ENCODE assay signal across 8 cellular contexts in the genomic region with DNA sequence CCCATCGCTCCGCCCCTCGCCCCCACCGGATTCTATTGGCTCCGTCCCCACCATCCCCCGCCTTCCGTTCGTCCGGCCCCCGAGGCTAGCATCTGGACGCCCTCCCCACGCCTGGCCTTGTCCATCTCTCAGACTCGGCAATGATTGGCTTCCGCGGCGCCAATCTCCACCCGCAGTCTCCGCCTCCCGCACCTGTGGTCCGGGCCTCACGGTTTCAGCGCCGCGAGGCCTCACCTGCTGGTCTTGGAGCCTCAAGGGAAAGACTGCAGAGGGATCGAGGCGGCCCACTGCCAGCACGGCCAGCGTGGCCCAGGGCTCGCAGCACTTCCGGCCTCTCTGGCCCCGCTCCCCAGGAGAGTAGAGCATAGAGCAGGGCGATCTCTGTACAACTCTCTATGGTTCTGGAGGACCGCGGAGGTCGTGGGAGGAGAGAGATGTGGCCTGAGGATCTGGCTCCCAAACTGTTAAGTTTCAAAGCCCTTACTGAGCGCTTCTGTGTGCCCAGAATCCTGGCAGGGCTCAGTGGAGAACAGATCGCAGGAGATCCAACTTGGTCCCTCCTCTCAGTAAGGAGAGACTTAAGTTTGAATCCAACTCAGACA. TPM values are rescaled to one million over a fixed set of nuclear protein-coding genes. Genes with fewer than 3 reads are reported as not detected.
A peak's percentile ranks its signal among the peaks of the same experiment; 100 is the strongest.
DNase-seq lines count a peak whose midpoint lies in the region; ATAC-seq and TF ChIP-seq lines count a peak whose summit lies in the region.

A gene (minus strand): TSS at position 329 of the 602 bp plus-strand sequence. CDS start 543 bp downstream, outside the sequence.

- peak within 1 kb of the TSS; percentile 98 for H3K27ac ChIP-seq in GM23338 (ENCODE audit: low read depth)

- H3F3A ChIP-seq in GM23338 (replicated peaks; ENCODE audit: low read depth), result peaks cover 14% of the 10 kb centered on the region; the same call in 1 of the 2 replicates

- peak within 1 kb of the TSS; percentile 91; the same call in 1 of the 2 replicates for H2AFZ ChIP-seq in GM23338

- peak within 1 kb of the TSS; percentile 77 for H3K4me2 ChIP-seq in GM23338

- peaks cover 25% of the 10 kb centered on the region for H3K4me1 Mint-ChIP-seq in GM23338
- H3K4me1 Mint-ChIP-seq in type B pancreatic cell (ENCODE audit: unreplicated experiment), result peaks cover 27% of the 10 kb centered on the region

- no peaks in the 10 kb centered on the region for H3K9me2 ChIP-seq in GM23338 (ENCODE audit: insufficient read depth)

- H3K27me3 ChIP-seq in GM23338 (ENCODE audit: insufficient read depth), result no peaks in the 10 kb centered on the region

- H3K9ac ChIP-seq in ES-I3 (ENCODE audit: low read depth, low read length), result peak within 1 kb of the TSS; percentile 89

- peaks cover 12% of the 10 kb centered on the region; the same call in 1 of the 2 replicates for H3K36me3 ChIP-seq in ES-I3 (ENCODE audit: insufficient read depth, low read length)
- H3K36me3 ChIP-seq in GM23338 (ENCODE audit: insufficient read depth), result no peaks in the 10 kb centered on the region; the same call in 1 of the 2 replicates

- H3K27me3 Mint-ChIP-seq in GM23338 (ENCODE audit: insufficient read depth, low read depth, poor library complexity), result peaks cover 8% of the 10 kb centered on the region
- peaks cover 8% of the 10 kb centered on the region for H3K27me3 Mint-ChIP-seq in type B pancreatic cell

- peak within 1 kb of the TSS; percentile 58 for H3K4me3 ChIP-seq in GM23338

- TF ChIP-seq CTCF in GM23338 (conservative IDR thresholded peaks at IDR 0.05; ENCODE audit: low read depth in 2 of 2) (no peak), type B pancreatic cell (conservative IDR thresholded peaks at IDR 0.05) (no peak)

- H3K4me1 ChIP-seq in ES-I3 (ENCODE audit: insufficient read depth, low read length) (peaks cover 4% of the 10 kb centered on the region; the same call in 1 of the 2 replicates), GM23338 (ENCODE audit: insufficient read depth) (peaks cover 14% of the 10 kb centered on the region; the same call in 1 of the 2 replicates)

- H3K4me3 Mint-ChIP-seq in GM23338, result peak within 1 kb of the TSS; percentile 96
- peak within 1 kb of the TSS; percentile 96 for H3K4me3 Mint-ChIP-seq in type B pancreatic cell

- peak; percentile 84 for ATAC-seq in GM23338

- no peaks in the 10 kb centered on the region for H4K20me1 ChIP-seq in GM23338 (replicated peaks; ENCODE audit: insufficient read depth)

- H3K36me3 Mint-ChIP-seq in GM23338 (ENCODE audit: low read depth), result peaks cover 13% of the 10 kb centered on the region
- H3K36me3 Mint-ChIP-seq in type B pancreatic cell, result no peaks in the 10 kb centered on the region

- DNase-seq in GM23338 (ENCODE audit: low spot score) (peak; percentile 100), Kasumi-1 (lab: John Stamatoyannopoulos, UW) (peak; percentile 90 to 91), RKO (ENCODE audit: low spot score) (peak; percentile 97), germinal center (ENCODE audit: low spot score) (peak; percentile 95), nucleus accumbens (lab: John Stamatoyannopoulos, UW) (peak in 55 of 56 donors; percentile 54 to 93 (median 87)), type B pancreatic cell (ENCODE audit: extremely low spot score, unreplicated experiment) (peak; percentile 96)
- peak; percentile 82 for DNase-seq in activated naive CD4-positive, alpha-beta T cell treated with Interleukin-2 at 50 U/mL for 16 hours

- H3K27ac Mint-ChIP-seq in GM23338, result peak within 1 kb of the TSS; percentile 98
- peak within 1 kb of the TSS; percentile 95 for H3K27ac Mint-ChIP-seq in type B pancreatic cell

- peaks cover 5% of the 10 kb centered on the region; the same call in 1 of the 2 replicates for H3K79me2 ChIP-seq in GM23338 (replicated peaks; ENCODE audit: insufficient read depth)

- H3K9me3 Mint-ChIP-seq in GM23338 (no peaks in the 10 kb centered on the region; the same call in 2 of the 3 replicates), type B pancreatic cell (no peaks in the 10 kb centered on the region)

- no peaks in the 10 kb centered on the region for H3K9me3 ChIP-seq in ES-I3 (ENCODE audit: control insufficient read depth, insufficient read depth, low read length)

TF ChIP-seq in GM23338, 12 proteins besides CTCF, POLR2A, EP300 and RAD21:
- TF ChIP-seq, protein P1, sequence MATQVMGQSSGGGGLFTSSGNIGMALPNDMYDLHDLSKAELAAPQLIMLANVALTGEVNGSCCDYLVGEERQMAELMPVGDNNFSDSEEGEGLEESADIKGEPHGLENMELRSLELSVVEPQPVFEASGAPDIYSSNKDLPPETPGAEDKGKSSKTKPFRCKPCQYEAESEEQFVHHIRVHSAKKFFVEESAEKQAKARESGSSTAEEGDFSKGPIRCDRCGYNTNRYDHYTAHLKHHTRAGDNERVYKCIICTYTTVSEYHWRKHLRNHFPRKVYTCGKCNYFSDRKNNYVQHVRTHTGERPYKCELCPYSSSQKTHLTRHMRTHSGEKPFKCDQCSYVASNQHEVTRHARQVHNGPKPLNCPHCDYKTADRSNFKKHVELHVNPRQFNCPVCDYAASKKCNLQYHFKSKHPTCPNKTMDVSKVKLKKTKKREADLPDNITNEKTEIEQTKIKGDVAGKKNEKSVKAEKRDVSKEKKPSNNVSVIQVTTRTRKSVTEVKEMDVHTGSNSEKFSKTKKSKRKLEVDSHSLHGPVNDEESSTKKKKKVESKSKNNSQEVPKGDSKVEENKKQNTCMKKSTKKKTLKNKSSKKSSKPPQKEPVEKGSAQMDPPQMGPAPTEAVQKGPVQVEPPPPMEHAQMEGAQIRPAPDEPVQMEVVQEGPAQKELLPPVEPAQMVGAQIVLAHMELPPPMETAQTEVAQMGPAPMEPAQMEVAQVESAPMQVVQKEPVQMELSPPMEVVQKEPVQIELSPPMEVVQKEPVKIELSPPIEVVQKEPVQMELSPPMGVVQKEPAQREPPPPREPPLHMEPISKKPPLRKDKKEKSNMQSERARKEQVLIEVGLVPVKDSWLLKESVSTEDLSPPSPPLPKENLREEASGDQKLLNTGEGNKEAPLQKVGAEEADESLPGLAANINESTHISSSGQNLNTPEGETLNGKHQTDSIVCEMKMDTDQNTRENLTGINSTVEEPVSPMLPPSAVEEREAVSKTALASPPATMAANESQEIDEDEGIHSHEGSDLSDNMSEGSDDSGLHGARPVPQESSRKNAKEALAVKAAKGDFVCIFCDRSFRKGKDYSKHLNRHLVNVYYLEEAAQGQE (IDR thresholded peaks at IDR 0.05; ENCODE audit: unreplicated experiment), result no peak
- TF ChIP-seq POLR2AphosphoS5 (IDR thresholded peaks at IDR 0.05; ENCODE audit: low read depth) (peak; percentile 89), EZH2 (IDR thresholded peaks at IDR 0.05; ENCODE audit: low read depth, unreplicated experiment) (no peak), ZNF331 (CRISPR knock-in tag; IDR thresholded peaks at IDR 0.05; ENCODE audit: low read depth) (no peak)
- TF ChIP-seq, protein P2, sequence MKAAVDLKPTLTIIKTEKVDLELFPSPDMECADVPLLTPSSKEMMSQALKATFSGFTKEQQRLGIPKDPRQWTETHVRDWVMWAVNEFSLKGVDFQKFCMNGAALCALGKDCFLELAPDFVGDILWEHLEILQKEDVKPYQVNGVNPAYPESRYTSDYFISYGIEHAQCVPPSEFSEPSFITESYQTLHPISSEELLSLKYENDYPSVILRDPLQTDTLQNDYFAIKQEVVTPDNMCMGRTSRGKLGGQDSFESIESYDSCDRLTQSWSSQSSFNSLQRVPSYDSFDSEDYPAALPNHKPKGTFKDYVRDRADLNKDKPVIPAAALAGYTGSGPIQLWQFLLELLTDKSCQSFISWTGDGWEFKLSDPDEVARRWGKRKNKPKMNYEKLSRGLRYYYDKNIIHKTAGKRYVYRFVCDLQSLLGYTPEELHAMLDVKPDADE (IDR thresholded peaks at IDR 0.05), result peak; percentile 82

RNA-seq across cellular contexts. Expression of the gene that starts here (rescaled TPM):
- total RNA-seq in GM23338 (2014; rRNA removed; shearing (Covaris generic)), result 39.0 and 45.9 TPM in 2 replicates
- polyA plus RNA-seq in GM23338 (2016; fragmentation: Nextera tagmentation; extraction: Ambion mirVana), result 52.3 and 56.3 TPM in 2 replicates
- total RNA-seq in type B pancreatic cell (ENCODE audit: low replicate concordance), result 57.3 and 71.8 TPM in 2 replicates

Comparison
In these comparisons a context has a peak if more than half of its experiments do, and no peak if none do; other contexts are left out.
1. Peak in every context shown above with its lines: DNase-seq, ATAC-seq, H3K4me3 ChIP-seq and H3K27ac ChIP-seq.